14 cellular contexts compared by ENCODE assay signal in genomic region chr9:22158275-22158674, GRCh38.
DNase-seq lines count a peak whose midpoint lies in the region; ATAC-seq and TF ChIP-seq lines count a peak whose summit lies in the region.
"Had no signal": no experiment of that assay in that cellular context is flagged by ENCODE, and none has a peak within 500 bp of the region (broad histone marks: within the 10 kb centered on the region; RNA-seq: fewer than 3 reads in every experiment).

No MANE protein-coding gene starts in this region.

- H3K4me3 ChIP-seq in adipocyte (ENCODE audit: low read length) = peak overlapping the region; percentile 73
- H3K4me3 ChIP-seq in spleen = no peak overlapping the region
- H3K4me3 ChIP-seq: cardiac muscle cell had no signal

- TF ChIP-seq POLR2A in spleen (IDR thresholded peaks at IDR 0.05) = no peak

- peak; percentile 44 for DNase-seq in HT-29 (ENCODE audit: low spot score)
- no peak for DNase-seq in adipocyte (ENCODE audit: low read depth)
- peak; percentile 65 for DNase-seq in iris pigment epithelial cell (ENCODE audit: low read depth)
- DNase-seq in spleen = no peak
- no peak for DNase-seq in COLO668 (lab: John Stamatoyannopoulos, UW; ENCODE audit: unreplicated experiment)
- no peak for DNase-seq in NCI-H2081 (lab: John Stamatoyannopoulos, UW)
- DNase-seq: activated CD8-positive, alpha-beta T cell treated with anti-CD3 and anti-CD28 coated beads, Interleukin-2, amount 10 ng/mL, durations not matched to agents 7 days and 5 days; activated T-cell treated with anti-CD3 and anti-CD28 coated beads, Interleukin-2, amount 50 U/mL, for 72 hours; BE2C; NCI-H1105; NCI-H774; SW 1271 had no signal

- no peak for ATAC-seq in GM19397 (IDR thresholded peaks at IDR 0.05; ENCODE audit: unreplicated experiment)
- ATAC-seq: activated CD8-positive, alpha-beta T cell treated with anti-CD3 and anti-CD28 coated beads, Interleukin-2, amount 10 ng/mL, durations not matched to agents 7 days and 5 days; activated T-cell treated with anti-CD3 and anti-CD28 coated beads, Interleukin-2, amount 50 U/mL, for 72 hours had no signal

- H3K9me3 ChIP-seq in adipocyte (ENCODE audit: control insufficient read depth, low read length) (no peaks in the 10 kb centered on the region), spleen (no peaks in the 10 kb centered on the region)
- H3K9me3 ChIP-seq: BE2C had no signal

- intact Hi-C loops in spleen (cut with DNase I; ENCODE audit: low total_unique reads) = no loop called here

- peaks cover 22% of the 10 kb centered on the region for H3K4me1 ChIP-seq in adipocyte (ENCODE audit: control insufficient read depth, insufficient read depth, low read length)
- peaks cover 5 to 37% (median 11%) of the 10 kb centered on the region in 6 donors for H3K4me1 ChIP-seq in spleen
- H3K4me1 ChIP-seq: BE2C had no signal

- no peak for TF ChIP-seq CTCF in spleen (IDR thresholded peaks at IDR 0.05 in 8 of 11, conservative IDR thresholded peaks at IDR 0.05 in 3 of 11)

- H3K36me3 ChIP-seq in adipocyte (ENCODE audit: control insufficient read depth, insufficient read depth, low read length, severe bottlenecking) (no peaks in the 10 kb centered on the region), spleen (no peaks in the 10 kb centered on the region)
- H3K36me3 ChIP-seq: BE2C, cardiac muscle cell had no signal

- H3K27me3 ChIP-seq in adipocyte (replicated peaks; ENCODE audit: control insufficient read depth, insufficient read depth, low read length) (no peaks in the 10 kb centered on the region), spleen (replicated peaks in 1 of 7) (no peaks in the 10 kb centered on the region)
- H3K27me3 ChIP-seq: BE2C, cardiac muscle cell had no signal

- H3K27ac ChIP-seq in spleen = peak overlapping the region in 6 of 8 donors; percentile 33 to 62 (median 46)
- H3K27ac ChIP-seq: cardiac muscle cell had no signal

- H3K9ac ChIP-seq in adipocyte (ENCODE audit: low read length) = peak overlapping the region; percentile 68

Comparison
In these comparisons a context has a peak if more than half of its experiments do, and no peak if none do; other contexts are left out.
1. DNase-seq: peak in HT-29 (single experiment) and iris pigment epithelial cell (single experiment); none in adipocyte (single experiment), spleen (single experiment), COLO668 (single experiment) and NCI-H2081 (0 of 2).